ENCODE assay signal across 10 cellular contexts in genomic region chr2:37287966-37288365, GRCh38. TPM values are rescaled to one million over a fixed set of nuclear protein-coding genes. Genes with fewer than 3 reads are reported as not detected.
DNase-seq lines count a peak whose midpoint lies in the region; ATAC-seq and TF ChIP-seq lines count a peak whose summit lies in the region.
"Had no signal": no experiment of that assay in that cellular context is flagged by ENCODE, and none has a peak within 500 bp of the region (broad histone marks: within the 10 kb centered on the region; RNA-seq: fewer than 3 reads in every experiment).

No MANE protein-coding gene starts in this region.

- DNase-seq in SIG-M5 treated with dmso at 0.1 percent for 504 hours (lab: John Stamatoyannopoulos, UW; ENCODE audit: unreplicated experiment), result peak; percentile 32
- DNase-seq in SIG-M5 (lab: John Stamatoyannopoulos, UW), result no peak
- peak; percentile 29 to 32 for DNase-seq in Kasumi-1 (lab: John Stamatoyannopoulos, UW)
- peak; percentile 41 for DNase-seq in activated naive CD4-positive, alpha-beta T cell treated with anti-CD3 and anti-CD28 coated beads, Interleukin-2, amount 10 ng/mL, durations not matched to agents 7 days and 5 days
- DNase-seq in MG63, result no peak
- no peak for DNase-seq in amygdala (lab: John Stamatoyannopoulos, UW)
- DNase-seq: activated B cell treated with CpG ODN at 0.5 μM for 24 hours, GOT3 had no signal

- H3K27me3 ChIP-seq in parathyroid adenoma (ENCODE audit: control insufficient read depth, insufficient read depth, low read length) (no peaks in the 10 kb centered on the region), MG63 (no peaks in the 10 kb centered on the region)

- H3K4me1 Mint-ChIP-seq in activated naive CD4-positive, alpha-beta T cell treated with anti-CD3 and anti-CD28 coated beads, Interleukin-2, amount 10 ng/mL, durations not matched to agents 7 days and 5 days, result no peaks in the 10 kb centered on the region

- peaks cover 7% of the 10 kb centered on the region for H3K36me3 Mint-ChIP-seq in activated naive CD4-positive, alpha-beta T cell treated with anti-CD3 and anti-CD28 coated beads, Interleukin-2, amount 10 ng/mL, durations not matched to agents 7 days and 5 days

- no peaks in the 10 kb centered on the region for H3K4me1 ChIP-seq in parathyroid adenoma

- H3K4me2 ChIP-seq in parathyroid adenoma (ENCODE audit: low read length), result no peak overlapping the region

- CTCF ChIA-PET in activated naive CD4-positive, alpha-beta T cell treated with anti-CD3 and anti-CD28 coated beads, Interleukin-2, amount 10 ng/mL, durations not matched to agents 7 days and 5 days (lab: Charles Lee), result interaction anchor here (1.0 to 1.1 kb wide), 2 partner anchors 108 kb away, joined by 3 read pairs; no protein-coding TSS in a partner anchor

- no peak overlapping the region for H3K4me3 ChIP-seq in parathyroid adenoma (ENCODE audit: low read depth, low read length)
- H3K4me3 ChIP-seq in MG63, result no peak overlapping the region

- no peak overlapping the region for H3K9ac ChIP-seq in parathyroid adenoma

- H2AFZ ChIP-seq in parathyroid adenoma, result no peak overlapping the region

- no peak overlapping the region for H3K27ac ChIP-seq in parathyroid adenoma

- H3K9me3 ChIP-seq in parathyroid adenoma (ENCODE audit: control insufficient read depth, low read length) (no peaks in the 10 kb centered on the region), MG63 (no peaks in the 10 kb centered on the region)

- no peak overlapping the region for H3K4me3 Mint-ChIP-seq in activated naive CD4-positive, alpha-beta T cell treated with anti-CD3 and anti-CD28 coated beads, Interleukin-2, amount 10 ng/mL, durations not matched to agents 7 days and 5 days
- H3K4me3 Mint-ChIP-seq: activated B cell treated with CpG ODN at 0.5 μM for 24 hours had no signal

- H3K36me3 ChIP-seq in parathyroid adenoma (ENCODE audit: control insufficient read depth, insufficient read depth, low read length) (no peaks in the 10 kb centered on the region), MG63 (peaks cover 27% of the 10 kb centered on the region)

- no peak overlapping the region for H3K27ac Mint-ChIP-seq in activated naive CD4-positive, alpha-beta T cell treated with anti-CD3 and anti-CD28 coated beads, Interleukin-2, amount 10 ng/mL, durations not matched to agents 7 days and 5 days
- H3K27ac Mint-ChIP-seq: activated B cell treated with CpG ODN at 0.5 μM for 24 hours had no signal

- no peak for ATAC-seq in GM18519 (IDR thresholded peaks at IDR 0.05; ENCODE audit: low FRiP score, unreplicated experiment)

- H3K27me3 Mint-ChIP-seq in activated naive CD4-positive, alpha-beta T cell treated with anti-CD3 and anti-CD28 coated beads, Interleukin-2, amount 10 ng/mL, durations not matched to agents 7 days and 5 days, result no peaks in the 10 kb centered on the region
- H3K27me3 Mint-ChIP-seq: activated B cell treated with CpG ODN at 0.5 μM for 24 hours had no signal

- H3K79me2 ChIP-seq in parathyroid adenoma, result no peaks in the 10 kb centered on the region

- TF ChIP-seq CTCF in parathyroid adenoma (IDR thresholded peaks at IDR 0.05), result peak; percentile 44

- no peaks in the 10 kb centered on the region for H3K9me3 Mint-ChIP-seq in activated naive CD4-positive, alpha-beta T cell treated with anti-CD3 and anti-CD28 coated beads, Interleukin-2, amount 10 ng/mL, durations not matched to agents 7 days and 5 days
- H3K9me3 Mint-ChIP-seq: activated B cell treated with CpG ODN at 0.5 μM for 24 hours had no signal

RNA-seq across cellular contexts. Expression of gene PRKD3, which starts 36.7 kb away (rescaled TPM):
- total RNA-seq in MG63 (2014; rRNA removed; shearing (Covaris generic); ENCODE audit: low replicate concordance), result 27.8 and 52.4 TPM in 2 replicates

RNA-seq across cellular contexts. Expression of gene QPCT, which starts 56.5 kb away (rescaled TPM):
- 0.59 and 3.4 TPM in 2 replicates for total RNA-seq in MG63 (2014; rRNA removed; shearing (Covaris generic); ENCODE audit: low replicate concordance)

RNA-seq across cellular contexts. Expression of gene NDUFAF7, which starts 56.5 kb away (rescaled TPM):
- total RNA-seq in MG63 (2014; rRNA removed; shearing (Covaris generic); ENCODE audit: low replicate concordance), result 15.8 and 27.8 TPM in 2 replicates

RNA-seq across cellular contexts. Expression of gene CEBPZ, which starts 56.6 kb away (rescaled TPM):
- 35.0 and 47.0 TPM in 2 replicates for total RNA-seq in MG63 (2014; rRNA removed; shearing (Covaris generic); ENCODE audit: low replicate concordance)

Comparison
In these comparisons a context has a peak if more than half of its experiments do, and no peak if none do; other contexts are left out.
1. DNase-seq: peak in SIG-M5 treated with dmso at 0.1 percent for 504 hours (single experiment), Kasumi-1 (2 of 2) and activated naive CD4-positive, alpha-beta T cell treated with anti-CD3 and anti-CD28 coated beads, Interleukin-2, amount 10 ng/mL, durations not matched to agents 7 days and 5 days (single experiment); none in SIG-M5 (single experiment), MG63 (single experiment) and amygdala (0 of 56).